ENCODE assay signal across 1 cellular context in the genomic region with DNA sequence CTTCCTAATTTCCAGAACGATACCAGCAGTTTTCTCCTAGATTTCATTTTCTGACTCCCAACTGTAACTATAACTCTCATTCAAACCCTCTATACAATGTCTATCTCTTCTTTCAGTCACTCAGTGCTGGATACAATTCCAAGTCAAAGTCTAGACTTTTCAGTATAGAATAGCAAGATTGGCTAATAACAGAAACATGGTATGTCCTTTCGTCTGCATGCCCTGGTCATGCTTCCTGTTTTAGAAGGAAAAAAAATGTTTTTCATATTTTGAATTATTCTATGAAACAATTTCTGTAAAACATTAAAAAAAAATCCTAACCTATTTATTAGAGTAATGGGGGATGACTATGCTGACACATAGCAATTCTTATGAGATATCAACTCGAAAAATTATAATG.
TF ChIP-seq lines count a peak whose summit lies in the region.

No MANE protein-coding gene starts in this region.

TF ChIP-seq in GM23338, 12 proteins besides CTCF, POLR2A, EP300 and RAD21 (continued from another document):
- TF ChIP-seq, protein P1, sequence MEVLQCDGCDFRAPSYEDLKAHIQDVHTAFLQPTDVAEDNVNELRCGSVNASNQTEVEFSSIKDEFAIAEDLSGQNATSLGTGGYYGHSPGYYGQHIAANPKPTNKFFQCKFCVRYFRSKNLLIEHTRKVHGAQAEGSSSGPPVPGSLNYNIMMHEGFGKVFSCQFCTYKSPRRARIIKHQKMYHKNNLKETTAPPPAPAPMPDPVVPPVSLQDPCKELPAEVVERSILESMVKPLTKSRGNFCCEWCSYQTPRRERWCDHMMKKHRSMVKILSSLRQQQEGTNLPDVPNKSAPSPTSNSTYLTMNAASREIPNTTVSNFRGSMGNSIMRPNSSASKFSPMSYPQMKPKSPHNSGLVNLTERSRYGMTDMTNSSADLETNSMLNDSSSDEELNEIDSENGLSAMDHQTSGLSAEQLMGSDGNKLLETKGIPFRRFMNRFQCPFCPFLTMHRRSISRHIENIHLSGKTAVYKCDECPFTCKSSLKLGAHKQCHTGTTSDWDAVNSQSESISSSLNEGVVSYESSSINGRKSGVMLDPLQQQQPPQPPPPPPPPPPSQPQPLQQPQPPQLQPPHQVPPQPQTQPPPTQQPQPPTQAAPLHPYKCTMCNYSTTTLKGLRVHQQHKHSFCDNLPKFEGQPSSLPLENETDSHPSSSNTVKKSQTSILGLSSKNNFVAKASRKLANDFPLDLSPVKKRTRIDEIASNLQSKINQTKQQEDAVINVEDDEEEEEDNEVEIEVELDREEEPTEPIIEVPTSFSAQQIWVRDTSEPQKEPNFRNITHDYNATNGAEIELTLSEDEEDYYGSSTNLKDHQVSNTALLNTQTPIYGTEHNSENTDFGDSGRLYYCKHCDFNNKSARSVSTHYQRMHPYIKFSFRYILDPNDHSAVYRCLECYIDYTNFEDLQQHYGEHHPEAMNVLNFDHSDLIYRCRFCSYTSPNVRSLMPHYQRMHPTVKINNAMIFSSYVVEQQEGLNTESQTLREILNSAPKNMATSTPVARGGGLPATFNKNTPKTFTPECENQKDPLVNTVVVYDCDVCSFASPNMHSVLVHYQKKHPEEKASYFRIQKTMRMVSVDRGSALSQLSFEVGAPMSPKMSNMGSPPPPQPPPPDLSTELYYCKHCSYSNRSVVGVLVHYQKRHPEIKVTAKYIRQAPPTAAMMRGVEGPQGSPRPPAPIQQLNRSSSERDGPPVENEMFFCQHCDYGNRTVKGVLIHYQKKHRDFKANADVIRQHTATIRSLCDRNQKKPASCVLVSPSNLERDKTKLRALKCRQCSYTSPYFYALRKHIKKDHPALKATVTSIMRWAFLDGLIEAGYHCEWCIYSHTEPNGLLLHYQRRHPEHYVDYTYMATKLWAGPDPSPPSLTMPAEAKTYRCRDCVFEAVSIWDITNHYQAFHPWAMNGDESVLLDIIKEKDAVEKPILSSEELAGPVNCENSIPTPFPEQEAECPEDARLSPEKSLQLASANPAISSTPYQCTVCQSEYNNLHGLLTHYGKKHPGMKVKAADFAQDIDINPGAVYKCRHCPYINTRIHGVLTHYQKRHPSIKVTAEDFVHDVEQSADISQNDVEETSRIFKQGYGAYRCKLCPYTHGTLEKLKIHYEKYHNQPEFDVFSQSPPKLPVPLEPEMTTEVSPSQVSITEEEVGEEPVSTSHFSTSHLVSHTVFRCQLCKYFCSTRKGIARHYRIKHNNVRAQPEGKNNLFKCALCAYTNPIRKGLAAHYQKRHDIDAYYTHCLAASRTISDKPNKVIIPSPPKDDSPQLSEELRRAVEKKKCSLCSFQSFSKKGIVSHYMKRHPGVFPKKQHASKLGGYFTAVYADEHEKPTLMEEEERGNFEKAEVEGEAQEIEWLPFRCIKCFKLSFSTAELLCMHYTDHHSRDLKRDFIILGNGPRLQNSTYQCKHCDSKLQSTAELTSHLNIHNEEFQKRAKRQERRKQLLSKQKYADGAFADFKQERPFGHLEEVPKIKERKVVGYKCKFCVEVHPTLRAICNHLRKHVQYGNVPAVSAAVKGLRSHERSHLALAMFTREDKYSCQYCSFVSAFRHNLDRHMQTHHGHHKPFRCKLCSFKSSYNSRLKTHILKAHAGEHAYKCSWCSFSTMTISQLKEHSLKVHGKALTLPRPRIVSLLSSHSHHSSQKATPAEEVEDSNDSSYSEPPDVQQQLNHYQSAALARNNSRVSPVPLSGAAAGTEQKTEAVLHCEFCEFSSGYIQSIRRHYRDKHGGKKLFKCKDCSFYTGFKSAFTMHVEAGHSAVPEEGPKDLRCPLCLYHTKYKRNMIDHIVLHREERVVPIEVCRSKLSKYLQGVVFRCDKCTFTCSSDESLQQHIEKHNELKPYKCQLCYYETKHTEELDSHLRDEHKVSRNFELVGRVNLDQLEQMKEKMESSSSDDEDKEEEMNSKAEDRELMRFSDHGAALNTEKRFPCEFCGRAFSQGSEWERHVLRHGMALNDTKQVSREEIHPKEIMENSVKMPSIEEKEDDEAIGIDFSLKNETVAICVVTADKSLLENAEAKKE (CRISPR knock-in tag; IDR thresholded peaks at IDR 0.05): no peak
- TF ChIP-seq STAT1 (IDR thresholded peaks at IDR 0.05; ENCODE audit: unreplicated experiment) (no peak), REST (IDR thresholded peaks at IDR 0.05; ENCODE audit: unreplicated experiment) (no peak), EZH2phosphoT487 (IDR thresholded peaks at IDR 0.05; ENCODE audit: unreplicated experiment) (no peak), ZNF114 (CRISPR knock-in tag; IDR thresholded peaks at IDR 0.05) (no peak), POLR2AphosphoS5 (IDR thresholded peaks at IDR 0.05; ENCODE audit: low read depth) (no peak), CREB1 (CRISPR knock-in tag; IDR thresholded peaks at IDR 0.05; ENCODE audit: low read depth) (no peak), EZH2 (IDR thresholded peaks at IDR 0.05; ENCODE audit: low read depth, unreplicated experiment) (no peak), ZNF331 (CRISPR knock-in tag; IDR thresholded peaks at IDR 0.05; ENCODE audit: low read depth) (no peak), NANOG (IDR thresholded peaks at IDR 0.05; ENCODE audit: borderline replicate concordance) (no peak)
- TF ChIP-seq, protein P2, sequence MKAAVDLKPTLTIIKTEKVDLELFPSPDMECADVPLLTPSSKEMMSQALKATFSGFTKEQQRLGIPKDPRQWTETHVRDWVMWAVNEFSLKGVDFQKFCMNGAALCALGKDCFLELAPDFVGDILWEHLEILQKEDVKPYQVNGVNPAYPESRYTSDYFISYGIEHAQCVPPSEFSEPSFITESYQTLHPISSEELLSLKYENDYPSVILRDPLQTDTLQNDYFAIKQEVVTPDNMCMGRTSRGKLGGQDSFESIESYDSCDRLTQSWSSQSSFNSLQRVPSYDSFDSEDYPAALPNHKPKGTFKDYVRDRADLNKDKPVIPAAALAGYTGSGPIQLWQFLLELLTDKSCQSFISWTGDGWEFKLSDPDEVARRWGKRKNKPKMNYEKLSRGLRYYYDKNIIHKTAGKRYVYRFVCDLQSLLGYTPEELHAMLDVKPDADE (IDR thresholded peaks at IDR 0.05): no peak
